Comparison of ENCODE assay signal across 17 cellular contexts in genomic region chr9:137544176-137544755, GRCh38. TPM values are rescaled to one million over a fixed set of nuclear protein-coding genes. Genes with fewer than 3 reads are reported as not detected.
DNase-seq lines count a peak whose midpoint lies in the region; ATAC-seq and TF ChIP-seq lines count a peak whose summit lies in the region.
"Had no signal": no experiment of that assay in that cellular context is flagged by ENCODE, and none has a peak within 500 bp of the region (broad histone marks: within the 10 kb centered on the region; RNA-seq: fewer than 3 reads in every experiment).

No MANE protein-coding gene starts in this region.

- H3K4me3 Mint-ChIP-seq in neural crest cell, result no peak overlapping the region
- H3K4me3 Mint-ChIP-seq: activated B cell treated with CpG ODN at 0.5 μM for 24 hours had no signal

- H3K27ac Mint-ChIP-seq in neural crest cell (ENCODE audit: unreplicated experiment), result peak overlapping the region; percentile 78
- H3K27ac Mint-ChIP-seq: activated B cell treated with CpG ODN at 0.5 μM for 24 hours had no signal

- intact Hi-C loops in Right ventricle myocardium inferior (cut with DNase I), result no loop called here

- peaks cover 7% of the 10 kb centered on the region for H3K36me3 Mint-ChIP-seq in neural crest cell (ENCODE audit: low read depth)
- H3K36me3 Mint-ChIP-seq: naive B cell had no signal

- H3K9me3 ChIP-seq in right atrium auricular region, result no peaks in the 10 kb centered on the region

- no peaks in the 10 kb centered on the region for H3K27me3 ChIP-seq in right atrium auricular region

- TF ChIP-seq CTCF in right atrium auricular region (IDR thresholded peaks at IDR 0.05) (no peak), cardiac fibroblast (IDR thresholded peaks at IDR 0.05; ENCODE audit: low read depth, low read length) (no peak), neural crest cell (conservative IDR thresholded peaks at IDR 0.05) (no peak)

- H3K27ac ChIP-seq in right atrium auricular region, result no peak overlapping the region

- H3K4me1 ChIP-seq in right atrium auricular region, result peaks cover 0 to 5% of the 10 kb centered on the region in 2 donors

- no peaks in the 10 kb centered on the region for H3K27me3 Mint-ChIP-seq in neural crest cell (ENCODE audit: low read depth)
- H3K27me3 Mint-ChIP-seq: activated B cell treated with CpG ODN at 0.5 μM for 24 hours, naive B cell had no signal

- ATAC-seq in Right ventricle myocardium inferior, result peak; percentile 22
- no peak for ATAC-seq in GM19452 (IDR thresholded peaks at IDR 0.05; ENCODE audit: unreplicated experiment)

- peaks cover 8% of the 10 kb centered on the region for H3K36me3 ChIP-seq in right atrium auricular region

- H3K4me3 ChIP-seq in right atrium auricular region (no peak overlapping the region), cardiac fibroblast (replicated peaks in 1 of 2; ENCODE audit: low read depth in 2 of 2, low read length in 2 of 2) (no peak overlapping the region)

- DNase-seq in Right ventricle myocardium inferior (ENCODE audit: missing footprints) (peak; percentile 58), right atrium auricular region (ENCODE audit: low spot score) (no peak), cardiac fibroblast (ENCODE audit: low read depth in 2 of 2) (peak; percentile 50 to 63), neural crest cell (ENCODE audit: low read depth, low spot score) (no peak), kidney tubule cell (ENCODE audit: low spot score) (no peak), globus pallidus (ENCODE audit: low spot score) (no peak), activated T-cell treated with anti-CD3 and anti-CD28 coated beads for 4 hours (no peak)
- DNase-seq: ACHN; activated B cell treated with CpG ODN at 0.5 μM for 24 hours; activated T-cell treated with anti-CD3 and anti-CD28 coated beads, Interleukin-2, amount 50 U/mL, for 1 hour; anterior cingulate cortex; effector CD4-positive, alpha-beta T cell; glutamatergic neuron; naive B cell; OCI-M1; retina had no signal

- H3K4me1 Mint-ChIP-seq in neural crest cell, result peaks cover 10% of the 10 kb centered on the region

- H3K9me3 Mint-ChIP-seq in neural crest cell, result no peaks in the 10 kb centered on the region
- H3K9me3 Mint-ChIP-seq: activated B cell treated with CpG ODN at 0.5 μM for 24 hours, naive B cell had no signal

RNA-seq across cellular contexts. Expression of gene PNPLA7, which starts 5.9 kb away (rescaled TPM):
- total RNA-seq in Right ventricle myocardium inferior (9.8 TPM), right atrium auricular region (1 to 10 TPM; 4.4 to 4.6 TPM), neural crest cell (1.8 and 2.2 TPM in 2 replicates)

RNA-seq across cellular contexts. Expression of gene MRPL41, which starts 7.4 kb away (rescaled TPM):
- total RNA-seq in Right ventricle myocardium inferior, result 244 TPM
- 100 to 1,000 TPM; 172 to 238 TPM for total RNA-seq in right atrium auricular region
- 40.9 and 42.0 TPM in 2 replicates for total RNA-seq in neural crest cell

RNA-seq across cellular contexts. Expression of gene DPH7, which starts 34.5 kb away (rescaled TPM):
- total RNA-seq in Right ventricle myocardium inferior, result 17.2 TPM
- 10 to 100 TPM; 17.9 to 21.0 TPM for total RNA-seq in right atrium auricular region
- 59.0 and 63.0 TPM in 2 replicates for total RNA-seq in neural crest cell

RNA-seq across cellular contexts. Expression of gene ZMYND19, which starts 46.0 kb away (rescaled TPM):
- total RNA-seq in Right ventricle myocardium inferior, result 10.8 TPM
- 1 to 10 TPM; 5.0 to 6.4 TPM for total RNA-seq in right atrium auricular region
- 71.9 and 72.6 TPM in 2 replicates for total RNA-seq in neural crest cell

Comparison
In these comparisons a context has a peak if more than half of its experiments do, and no peak if none do; other contexts are left out.
1. DNase-seq: peak in Right ventricle myocardium inferior (single experiment) and cardiac fibroblast (2 of 2); none in right atrium auricular region (single experiment), neural crest cell (single experiment), kidney tubule cell (single experiment), globus pallidus (single experiment) and activated T-cell treated with anti-CD3 and anti-CD28 coated beads for 4 hours (single experiment).